ENCODE assay signal across 1 cellular context in the genomic region with DNA sequence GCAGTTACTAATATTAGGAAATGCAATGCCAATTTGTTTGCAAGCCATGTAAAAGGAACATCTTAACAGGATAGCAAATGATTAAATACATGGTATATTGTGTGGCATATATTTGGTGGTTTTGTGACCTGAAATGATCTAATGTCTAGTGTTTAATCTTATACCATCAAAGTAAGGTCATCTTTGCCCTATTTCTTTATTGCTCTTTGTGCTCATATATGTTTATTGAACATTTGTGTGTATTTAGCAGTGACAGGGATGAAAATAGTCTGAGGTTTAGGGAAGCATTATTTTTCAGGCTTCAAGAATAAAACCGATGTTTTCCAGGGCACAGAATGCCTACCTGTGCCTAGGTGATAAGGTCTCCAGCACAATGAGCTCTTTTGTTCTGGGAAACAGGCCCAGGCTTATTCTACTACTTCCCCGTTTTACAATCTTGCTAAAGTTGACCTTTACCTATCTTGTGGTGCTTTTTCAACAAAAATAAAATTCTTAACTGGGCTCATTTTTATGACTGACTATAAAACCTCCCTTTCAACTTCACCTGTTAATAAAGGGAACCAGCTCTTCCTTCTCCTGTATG.
A peak's percentile ranks its signal among the peaks of the same experiment; 100 is the strongest.
TF ChIP-seq lines count a peak whose summit lies in the region.

No MANE protein-coding gene starts in this region.

TF ChIP-seq in HepG2, 621 proteins besides CTCF, POLR2A, EP300 and RAD21 (continued from another document and continues in another):
- TF ChIP-seq, protein P1, sequence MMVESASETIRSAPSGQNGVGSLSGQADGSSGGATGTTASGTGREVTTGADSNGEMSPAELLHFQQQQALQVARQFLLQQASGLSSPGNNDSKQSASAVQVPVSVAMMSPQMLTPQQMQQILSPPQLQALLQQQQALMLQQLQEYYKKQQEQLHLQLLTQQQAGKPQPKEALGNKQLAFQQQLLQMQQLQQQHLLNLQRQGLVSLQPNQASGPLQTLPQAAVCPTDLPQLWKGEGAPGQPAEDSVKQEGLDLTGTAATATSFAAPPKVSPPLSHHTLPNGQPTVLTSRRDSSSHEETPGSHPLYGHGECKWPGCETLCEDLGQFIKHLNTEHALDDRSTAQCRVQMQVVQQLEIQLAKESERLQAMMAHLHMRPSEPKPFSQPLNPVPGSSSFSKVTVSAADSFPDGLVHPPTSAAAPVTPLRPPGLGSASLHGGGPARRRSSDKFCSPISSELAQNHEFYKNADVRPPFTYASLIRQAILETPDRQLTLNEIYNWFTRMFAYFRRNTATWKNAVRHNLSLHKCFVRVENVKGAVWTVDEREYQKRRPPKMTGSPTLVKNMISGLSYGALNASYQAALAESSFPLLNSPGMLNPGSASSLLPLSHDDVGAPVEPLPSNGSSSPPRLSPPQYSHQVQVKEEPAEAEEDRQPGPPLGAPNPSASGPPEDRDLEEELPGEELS (CRISPR knock-in tag; IDR thresholded peaks at IDR 0.05) = 0 out of 2 replicates have a peak, but pooled peaks have one; percentile 33
- TF ChIP-seq, protein P2, sequence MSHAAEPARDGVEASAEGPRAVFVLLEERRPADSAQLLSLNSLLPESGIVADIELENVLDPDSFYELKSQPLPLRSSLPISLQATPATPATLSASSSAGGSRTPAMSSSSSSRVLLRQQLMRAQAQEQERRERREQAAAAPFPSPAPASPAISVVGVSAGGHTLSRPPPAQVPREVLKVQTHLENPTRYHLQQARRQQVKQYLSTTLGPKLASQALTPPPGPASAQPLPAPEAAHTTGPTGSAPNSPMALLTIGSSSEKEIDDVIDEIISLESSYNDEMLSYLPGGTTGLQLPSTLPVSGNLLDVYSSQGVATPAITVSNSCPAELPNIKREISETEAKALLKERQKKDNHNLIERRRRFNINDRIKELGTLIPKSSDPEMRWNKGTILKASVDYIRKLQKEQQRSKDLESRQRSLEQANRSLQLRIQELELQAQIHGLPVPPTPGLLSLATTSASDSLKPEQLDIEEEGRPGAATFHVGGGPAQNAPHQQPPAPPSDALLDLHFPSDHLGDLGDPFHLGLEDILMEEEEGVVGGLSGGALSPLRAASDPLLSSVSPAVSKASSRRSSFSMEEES (CRISPR knock-in tag; IDR thresholded peaks at IDR 0.05) = no peak
- TF ChIP-seq, protein P3, sequence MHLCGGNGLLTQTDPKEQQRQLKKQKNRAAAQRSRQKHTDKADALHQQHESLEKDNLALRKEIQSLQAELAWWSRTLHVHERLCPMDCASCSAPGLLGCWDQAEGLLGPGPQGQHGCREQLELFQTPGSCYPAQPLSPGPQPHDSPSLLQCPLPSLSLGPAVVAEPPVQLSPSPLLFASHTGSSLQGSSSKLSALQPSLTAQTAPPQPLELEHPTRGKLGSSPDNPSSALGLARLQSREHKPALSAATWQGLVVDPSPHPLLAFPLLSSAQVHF (CRISPR knock-in tag; IDR thresholded peaks at IDR 0.05) = no peak
- TF ChIP-seq HDAC1 (CRISPR knock-in tag; IDR thresholded peaks at IDR 0.05) (no peak), NCOA2 (CRISPR knock-in tag; IDR thresholded peaks at IDR 0.05) (peak; percentile 61; the same call in 1 of the 2 replicates), ZNF207 (IDR thresholded peaks at IDR 0.05; ENCODE audit: borderline replicate concordance) (no peak), ZC3H4 (CRISPR knock-in tag; IDR thresholded peaks at IDR 0.05; ENCODE audit: borderline replicate concordance) (no peak), ZNF460 (CRISPR knock-in tag; IDR thresholded peaks at IDR 0.05; ENCODE audit: borderline replicate concordance) (no peak), TBL1XR1 (IDR thresholded peaks at IDR 0.05; ENCODE audit: borderline replicate concordance, low read length, partially characterized antibody) (no peak), NRL (CRISPR knock-in tag; IDR thresholded peaks at IDR 0.05; ENCODE audit: borderline replicate concordance) (no peak), ZEB1 (IDR thresholded peaks at IDR 0.05; ENCODE audit: insufficient replicate concordance, low read depth) (peak; percentile 72), SETDB1 (CRISPR knock-in tag; IDR thresholded peaks at IDR 0.05; ENCODE audit: borderline replicate concordance) (no peak), ZFYVE20 (CRISPR knock-in tag; IDR thresholded peaks at IDR 0.05; ENCODE audit: borderline replicate concordance, low read depth) (no peak), ZNF564 (CRISPR knock-in tag; IDR thresholded peaks at IDR 0.05) (no peak), ZNF292 (CRISPR knock-in tag; IDR thresholded peaks at IDR 0.05; ENCODE audit: borderline replicate concordance, low read depth) (no peak), JUN (CRISPR knock-in tag; IDR thresholded peaks at IDR 0.05) (no peak), SAP130 (CRISPR knock-in tag; IDR thresholded peaks at IDR 0.05; ENCODE audit: low read depth) (no peak), KDM5B (CRISPR knock-in tag; IDR thresholded peaks at IDR 0.05; ENCODE audit: borderline replicate concordance) (no peak), ZNF543 (CRISPR knock-in tag; IDR thresholded peaks at IDR 0.05) (no peak), ZNF883 (CRISPR knock-in tag; IDR thresholded peaks at IDR 0.05; ENCODE audit: not compliant biosample characterization) (no peak), TCF7L2 (IDR thresholded peaks at IDR 0.05; ENCODE audit: low read depth, low read length) (no peak), TAF15 (IDR thresholded peaks at IDR 0.05; ENCODE audit: low read depth, low read length, poor library complexity, severe bottlenecking) (no peak), NR2C2 (CRISPR knock-in tag; IDR thresholded peaks at IDR 0.05; ENCODE audit: borderline replicate concordance) (no peak), ZFY (CRISPR knock-in tag; IDR thresholded peaks at IDR 0.05) (no peak), NFRKB (IDR thresholded peaks at IDR 0.05) (no peak), SATB2 (CRISPR knock-in tag; IDR thresholded peaks at IDR 0.05) (no peak), ZSCAN9 (CRISPR knock-in tag; IDR thresholded peaks at IDR 0.05; ENCODE audit: borderline replicate concordance) (no peak), MTF2 (CRISPR knock-in tag; IDR thresholded peaks at IDR 0.05; ENCODE audit: borderline replicate concordance) (no peak), ZNF331 (CRISPR knock-in tag; IDR thresholded peaks at IDR 0.05) (0 out of 2 replicates have a peak, but pooled peaks have one; percentile 18), SOX13 (IDR thresholded peaks at IDR 0.05) (no peak), SOX13 (CRISPR knock-in tag; conservative IDR thresholded peaks at IDR 0.05 in 1 of 2, IDR thresholded peaks at IDR 0.05 in 1 of 2) (peak in 1 of 2 experiments; percentile 77; a peak in 2 of 4 replicates), IRF2 (CRISPR knock-in tag; IDR thresholded peaks at IDR 0.05) (no peak), ZNF839 (CRISPR knock-in tag; IDR thresholded peaks at IDR 0.05; ENCODE audit: borderline replicate concordance) (no peak), ESRRA (CRISPR knock-in tag; IDR thresholded peaks at IDR 0.05; ENCODE audit: low read depth) (no peak), POLR2AphosphoS2 (IDR thresholded peaks at IDR 0.05; ENCODE audit: low read depth, low read length) (no peak)
- TF ChIP-seq, protein P4, sequence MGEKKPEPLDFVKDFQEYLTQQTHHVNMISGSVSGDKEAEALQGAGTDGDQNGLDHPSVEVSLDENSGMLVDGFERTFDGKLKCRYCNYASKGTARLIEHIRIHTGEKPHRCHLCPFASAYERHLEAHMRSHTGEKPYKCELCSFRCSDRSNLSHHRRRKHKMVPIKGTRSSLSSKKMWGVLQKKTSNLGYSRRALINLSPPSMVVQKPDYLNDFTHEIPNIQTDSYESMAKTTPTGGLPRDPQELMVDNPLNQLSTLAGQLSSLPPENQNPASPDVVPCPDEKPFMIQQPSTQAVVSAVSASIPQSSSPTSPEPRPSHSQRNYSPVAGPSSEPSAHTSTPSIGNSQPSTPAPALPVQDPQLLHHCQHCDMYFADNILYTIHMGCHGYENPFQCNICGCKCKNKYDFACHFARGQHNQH (CRISPR knock-in tag; IDR thresholded peaks at IDR 0.05) = no peak
- TF ChIP-seq, protein P5, sequence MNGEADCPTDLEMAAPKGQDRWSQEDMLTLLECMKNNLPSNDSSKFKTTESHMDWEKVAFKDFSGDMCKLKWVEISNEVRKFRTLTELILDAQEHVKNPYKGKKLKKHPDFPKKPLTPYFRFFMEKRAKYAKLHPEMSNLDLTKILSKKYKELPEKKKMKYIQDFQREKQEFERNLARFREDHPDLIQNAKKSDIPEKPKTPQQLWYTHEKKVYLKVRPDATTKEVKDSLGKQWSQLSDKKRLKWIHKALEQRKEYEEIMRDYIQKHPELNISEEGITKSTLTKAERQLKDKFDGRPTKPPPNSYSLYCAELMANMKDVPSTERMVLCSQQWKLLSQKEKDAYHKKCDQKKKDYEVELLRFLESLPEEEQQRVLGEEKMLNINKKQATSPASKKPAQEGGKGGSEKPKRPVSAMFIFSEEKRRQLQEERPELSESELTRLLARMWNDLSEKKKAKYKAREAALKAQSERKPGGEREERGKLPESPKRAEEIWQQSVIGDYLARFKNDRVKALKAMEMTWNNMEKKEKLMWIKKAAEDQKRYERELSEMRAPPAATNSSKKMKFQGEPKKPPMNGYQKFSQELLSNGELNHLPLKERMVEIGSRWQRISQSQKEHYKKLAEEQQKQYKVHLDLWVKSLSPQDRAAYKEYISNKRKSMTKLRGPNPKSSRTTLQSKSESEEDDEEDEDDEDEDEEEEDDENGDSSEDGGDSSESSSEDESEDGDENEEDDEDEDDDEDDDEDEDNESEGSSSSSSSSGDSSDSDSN (CRISPR knock-in tag; IDR thresholded peaks at IDR 0.05) = no peak
- TF ChIP-seq, protein P6, sequence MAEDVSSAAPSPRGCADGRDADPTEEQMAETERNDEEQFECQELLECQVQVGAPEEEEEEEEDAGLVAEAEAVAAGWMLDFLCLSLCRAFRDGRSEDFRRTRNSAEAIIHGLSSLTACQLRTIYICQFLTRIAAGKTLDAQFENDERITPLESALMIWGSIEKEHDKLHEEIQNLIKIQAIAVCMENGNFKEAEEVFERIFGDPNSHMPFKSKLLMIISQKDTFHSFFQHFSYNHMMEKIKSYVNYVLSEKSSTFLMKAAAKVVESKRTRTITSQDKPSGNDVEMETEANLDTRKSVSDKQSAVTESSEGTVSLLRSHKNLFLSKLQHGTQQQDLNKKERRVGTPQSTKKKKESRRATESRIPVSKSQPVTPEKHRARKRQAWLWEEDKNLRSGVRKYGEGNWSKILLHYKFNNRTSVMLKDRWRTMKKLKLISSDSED (CRISPR knock-in tag; IDR thresholded peaks at IDR 0.05) = no peak
- TF ChIP-seq, protein P7, sequence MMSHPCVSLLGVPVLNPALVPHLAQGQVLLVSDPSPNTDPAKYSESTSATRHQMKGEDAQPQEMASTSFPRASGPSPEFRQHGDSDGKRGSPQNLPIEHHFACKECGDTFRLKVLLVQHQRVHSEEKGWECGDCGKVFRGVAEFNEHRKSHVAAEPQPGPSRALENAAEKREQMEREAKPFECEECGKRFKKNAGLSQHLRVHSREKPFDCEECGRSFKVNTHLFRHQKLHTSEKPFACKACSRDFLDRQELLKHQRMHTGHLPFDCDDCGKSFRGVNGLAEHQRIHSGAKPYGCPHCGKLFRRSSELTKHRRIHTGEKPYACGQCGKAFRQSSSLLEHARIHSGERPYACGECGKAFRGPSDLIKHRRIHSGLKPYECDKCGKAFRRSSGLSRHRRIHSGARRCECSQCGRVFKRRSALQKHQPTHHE (CRISPR knock-in tag; IDR thresholded peaks at IDR 0.05; ENCODE audit: borderline replicate concordance) = no peak
- TF ChIP-seq, protein P8, sequence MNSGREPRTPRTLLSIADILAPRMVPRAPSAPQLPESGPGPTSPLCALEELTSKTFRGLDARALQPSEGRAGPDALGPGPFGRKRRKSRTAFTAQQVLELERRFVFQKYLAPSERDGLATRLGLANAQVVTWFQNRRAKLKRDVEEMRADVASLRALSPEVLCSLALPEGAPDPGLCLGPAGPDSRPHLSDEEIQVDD (CRISPR knock-in tag; IDR thresholded peaks at IDR 0.05; ENCODE audit: borderline replicate concordance) = no peak
- TF ChIP-seq, protein P9, sequence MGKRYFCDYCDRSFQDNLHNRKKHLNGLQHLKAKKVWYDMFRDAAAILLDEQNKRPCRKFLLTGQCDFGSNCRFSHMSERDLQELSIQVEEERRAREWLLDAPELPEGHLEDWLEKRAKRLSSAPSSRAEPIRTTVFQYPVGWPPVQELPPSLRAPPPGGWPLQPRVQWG (CRISPR knock-in tag; IDR thresholded peaks at IDR 0.05; ENCODE audit: borderline replicate concordance, low read depth) = no peak
- TF ChIP-seq, protein P10, sequence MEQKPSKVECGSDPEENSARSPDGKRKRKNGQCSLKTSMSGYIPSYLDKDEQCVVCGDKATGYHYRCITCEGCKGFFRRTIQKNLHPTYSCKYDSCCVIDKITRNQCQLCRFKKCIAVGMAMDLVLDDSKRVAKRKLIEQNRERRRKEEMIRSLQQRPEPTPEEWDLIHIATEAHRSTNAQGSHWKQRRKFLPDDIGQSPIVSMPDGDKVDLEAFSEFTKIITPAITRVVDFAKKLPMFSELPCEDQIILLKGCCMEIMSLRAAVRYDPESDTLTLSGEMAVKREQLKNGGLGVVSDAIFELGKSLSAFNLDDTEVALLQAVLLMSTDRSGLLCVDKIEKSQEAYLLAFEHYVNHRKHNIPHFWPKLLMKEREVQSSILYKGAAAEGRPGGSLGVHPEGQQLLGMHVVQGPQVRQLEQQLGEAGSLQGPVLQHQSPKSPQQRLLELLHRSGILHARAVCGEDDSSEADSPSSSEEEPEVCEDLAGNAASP (CRISPR knock-in tag; IDR thresholded peaks at IDR 0.05; ENCODE audit: borderline replicate concordance) = peak; percentile 82; the same call in 1 of the 2 replicates
- TF ChIP-seq, protein P11, sequence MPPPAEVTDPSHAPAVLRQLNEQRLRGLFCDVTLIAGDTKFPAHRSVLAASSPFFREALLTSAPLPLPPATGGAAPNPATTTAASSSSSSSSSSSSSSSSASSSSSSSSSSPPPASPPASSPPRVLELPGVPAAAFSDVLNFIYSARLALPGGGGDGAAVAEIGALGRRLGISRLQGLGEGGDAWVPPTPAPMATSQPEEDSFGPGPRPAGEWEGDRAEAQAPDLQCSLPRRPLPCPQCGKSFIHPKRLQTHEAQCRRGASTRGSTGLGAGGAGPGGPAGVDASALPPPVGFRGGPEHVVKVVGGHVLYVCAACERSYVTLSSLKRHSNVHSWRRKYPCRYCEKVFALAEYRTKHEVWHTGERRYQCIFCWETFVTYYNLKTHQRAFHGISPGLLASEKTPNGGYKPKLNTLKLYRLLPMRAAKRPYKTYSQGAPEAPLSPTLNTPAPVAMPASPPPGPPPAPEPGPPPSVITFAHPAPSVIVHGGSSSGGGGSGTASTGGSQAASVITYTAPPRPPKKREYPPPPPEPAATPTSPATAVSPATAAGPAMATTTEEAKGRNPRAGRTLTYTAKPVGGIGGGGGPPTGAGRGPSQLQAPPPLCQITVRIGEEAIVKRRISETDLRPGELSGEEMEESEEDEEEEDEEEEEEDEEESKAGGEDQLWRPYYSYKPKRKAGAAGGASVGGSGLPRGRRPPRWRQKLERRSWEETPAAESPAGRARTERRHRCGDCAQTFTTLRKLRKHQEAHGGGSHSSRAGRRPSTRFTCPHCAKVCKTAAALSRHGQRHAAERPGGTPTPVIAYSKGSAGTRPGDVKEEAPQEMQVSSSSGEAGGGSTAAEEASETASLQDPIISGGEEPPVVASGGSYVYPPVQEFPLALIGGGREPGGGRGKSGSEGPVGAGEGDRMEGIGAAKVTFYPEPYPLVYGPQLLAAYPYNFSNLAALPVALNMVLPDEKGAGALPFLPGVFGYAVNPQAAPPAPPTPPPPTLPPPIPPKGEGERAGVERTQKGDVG (CRISPR knock-in tag; IDR thresholded peaks at IDR 0.05; ENCODE audit: borderline replicate concordance) = no peak
- TF ChIP-seq, protein P12, sequence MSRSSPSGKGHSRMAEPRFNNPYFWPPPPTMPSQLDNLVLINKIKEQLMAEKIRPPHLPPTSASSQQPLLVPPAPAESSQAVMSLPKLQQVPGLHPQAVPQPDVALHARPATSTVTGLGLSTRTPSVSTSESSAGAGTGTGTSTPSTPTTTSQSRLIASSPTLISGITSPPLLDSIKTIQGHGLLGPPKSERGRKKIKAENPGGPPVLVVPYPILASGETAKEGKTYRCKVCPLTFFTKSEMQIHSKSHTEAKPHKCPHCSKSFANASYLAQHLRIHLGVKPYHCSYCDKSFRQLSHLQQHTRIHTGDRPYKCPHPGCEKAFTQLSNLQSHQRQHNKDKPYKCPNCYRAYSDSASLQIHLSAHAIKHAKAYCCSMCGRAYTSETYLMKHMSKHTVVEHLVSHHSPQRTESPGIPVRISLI (CRISPR knock-in tag; IDR thresholded peaks at IDR 0.05; ENCODE audit: borderline replicate concordance) = no peak
